In genomic region chr1:155273134-155273982, GRCh38 we compare ENCODE assay signal across 8 cellular contexts. TPM values are rescaled to one million over a fixed set of nuclear protein-coding genes. Genes with fewer than 3 reads are reported as not detected.
DNase-seq lines count a peak whose midpoint lies in the region; ATAC-seq, FAIRE-seq and TF ChIP-seq lines count a peak whose summit lies in the region.

TSS of gene CLK2 (minus strand) at chr1:155273504. CDS start at chr1:155270977, 2,527 bp downstream.

- H3K36me3 ChIP-seq in bronchial epithelial cell (ENCODE audit: control insufficient read depth, insufficient read depth, low read length): peaks cover 18% of the 10 kb centered on the region

- peak within 1 kb of the TSS; percentile 89 for H3K4me3 ChIP-seq in AG04450 (ENCODE audit: low read depth, low read length)
- H3K4me3 ChIP-seq in bronchial epithelial cell (ENCODE audit: low read depth, low read length): peak within 1 kb of the TSS; percentile 74

- in situ Hi-C loops in GM18951 (cut with MboI; ENCODE audit: low sequenced_read_pairs, unreplicated experiment): no loop called here

- H3K4me3 Mint-ChIP-seq in WTC11: peak within 1 kb of the TSS; percentile 89

- CTCF ChIA-PET in AG04450 (lab: Charles Lee): interaction anchor here (1.0 to 5.0 kb wide), 2 partner anchors 23 to 66 kb away, joined by 3 to 56 read pairs; no protein-coding TSS in a partner anchor
- CTCF ChIA-PET in WTC11 (lab: Charles Lee): interaction anchor here (0.5 to 4.1 kb wide), 17 partner anchors 18 to 978 kb away, joined by 3 to 70 read pairs (median 4); partner anchors contain the start of genes ENTREP3, KRTCAP2, MTX1 and RUSC1

- peak within 1 kb of the TSS; percentile 83 for H3K27ac ChIP-seq in AG04450 (ENCODE audit: low read depth, low read length)

- no peak for FAIRE-seq in bronchial epithelial cell (lab: Jason Lieb, UNC)

- no peaks in the 10 kb centered on the region for H3K9me3 Mint-ChIP-seq in WTC11

- POLR2A ChIA-PET in AG04450 (lab: Yijun Ruan, JAX) (interaction anchor here (0.5 to 1.8 kb wide), 15 partner anchors 10 to 470 kb away, joined by 3 to 13 read pairs (median 4); partner anchors contain the start of gene SCAMP3), WTC11 (lab: Charles Lee) (interaction anchor here (0.5 to 2.6 kb wide), 13 partner anchors 10 to 703 kb away, joined by 3 to 13 read pairs (median 4); partner anchors contain the start of genes RUSC1 and SCAMP3)

- TF ChIP-seq POLR2A in GM18951 (IDR thresholded peaks at IDR 0.05; ENCODE audit: extremely low read depth, insufficient read depth, insufficient read length): peak; percentile 92

- DNase-seq in AG04450 (ENCODE audit: low read depth, low spot score): peak; percentile 78
- DNase-seq in NCI-H345 (lab: John Stamatoyannopoulos, UW): peak; percentile 100
- peak; percentile 98 for DNase-seq in WTC11 (ENCODE audit: low spot score)
- peak; percentile 78 for DNase-seq in bronchial epithelial cell (ENCODE audit: low read depth)
- DNase-seq in iPS-NIHi7 (ENCODE audit: extremely low spot score): peak; percentile 95
- DNase-seq in smooth muscle cell of the brain vasculature (ENCODE audit: low read depth, low spot score): peak; percentile 81

- H3K4me1 Mint-ChIP-seq in WTC11: peaks cover 28% of the 10 kb centered on the region

- peaks cover 38% of the 10 kb centered on the region for H3K36me3 Mint-ChIP-seq in WTC11

- TF ChIP-seq CTCF in AG04450 (IDR thresholded peaks at IDR 0.05; ENCODE audit: low read depth, low read length): no peak
- TF ChIP-seq CTCF in WTC11 (IDR thresholded peaks at IDR 0.05): no peak
- no peak for TF ChIP-seq CTCF in bronchial epithelial cell (IDR thresholded peaks at IDR 0.05; ENCODE audit: insufficient read depth, low read length, severe bottlenecking)

- ATAC-seq in HG03196 (IDR thresholded peaks at IDR 0.05; ENCODE audit: unreplicated experiment): peak; percentile 88
- ATAC-seq in WTC11: peak; percentile 79

- peak within 1 kb of the TSS; percentile 99 for H3K27ac Mint-ChIP-seq in WTC11

- H3K27me3 ChIP-seq in AG04450 (ENCODE audit: control insufficient read depth, insufficient read depth, low read length) (no peaks in the 10 kb centered on the region), bronchial epithelial cell (ENCODE audit: control insufficient read depth, insufficient read depth, low read length) (no peaks in the 10 kb centered on the region)

- H3K9me3 ChIP-seq in AG04450 (ENCODE audit: control insufficient read depth, insufficient read depth, low read length): no peaks in the 10 kb centered on the region

- H3K27me3 Mint-ChIP-seq in WTC11 (ENCODE audit: low read depth): peaks cover 18% of the 10 kb centered on the region

TF ChIP-seq in WTC11, 78 proteins besides CTCF, POLR2A, EP300 and RAD21 (continues in another document):
- TF ChIP-seq CREM (CRISPR knock-in tag; IDR thresholded peaks at IDR 0.05) (peak; percentile 55; the same call in 1 of the 2 replicates), TEAD4 (CRISPR knock-in tag; IDR thresholded peaks at IDR 0.05) (peak; percentile 43; the same call in 1 of the 2 replicates), ATF6 (CRISPR knock-in tag; IDR thresholded peaks at IDR 0.05) (no peak), ERG (CRISPR knock-in tag; IDR thresholded peaks at IDR 0.05) (no peak), TP53 (CRISPR knock-in tag; IDR thresholded peaks at IDR 0.05) (no peak), SP1 (CRISPR knock-in tag; conservative IDR thresholded peaks at IDR 0.05) (peak; percentile 99), MAX (CRISPR knock-in tag; IDR thresholded peaks at IDR 0.05) (peak; percentile 98), ATF2 (CRISPR knock-in tag; IDR thresholded peaks at IDR 0.05; ENCODE audit: borderline replicate concordance, low read depth) (no peak), TEAD1 (CRISPR knock-in tag; IDR thresholded peaks at IDR 0.05) (peak; percentile 95), HMGXB4 (CRISPR knock-in tag; IDR thresholded peaks at IDR 0.05) (peak; percentile 77; the same call in 1 of the 2 replicates), GABPB1 (CRISPR knock-in tag; IDR thresholded peaks at IDR 0.05) (peak; percentile 70), NFE2L1 (CRISPR knock-in tag; IDR thresholded peaks at IDR 0.05) (peak; percentile 12; the same call in 1 of the 2 replicates), KAT7 (CRISPR knock-in tag; IDR thresholded peaks at IDR 0.05; ENCODE audit: borderline replicate concordance) (no peak), ETV6 (CRISPR knock-in tag; IDR thresholded peaks at IDR 0.05) (peak; percentile 60), ZBTB43 (CRISPR knock-in tag; IDR thresholded peaks at IDR 0.05) (0 out of 2 replicates have a peak, but pooled peaks have one; percentile 20), GRHL2 (CRISPR knock-in tag; IDR thresholded peaks at IDR 0.05; ENCODE audit: insufficient replicate concordance, severe bottlenecking) (no peak), USF1 (CRISPR knock-in tag; IDR thresholded peaks at IDR 0.05) (peak; percentile 95)

RNA-seq across cellular contexts. Expression of gene CLK2, which starts in this region (rescaled TPM):
- 40.5 and 42.6 TPM in 2 replicates for polyA plus RNA-seq in AG04450 (2011; rRNA removed)
- 61.7 and 68.9 TPM in 2 replicates for polyA minus RNA-seq in AG04450 (2011; rRNA and poly(A)+ RNA removed)
- total RNA-seq in WTC11 (2021) (68.2 to 74.9 TPM (median 74.4 TPM) in 3 replicates), bronchial epithelial cell (19.7 and 23.4 TPM in 2 replicates)

Comparison
In these comparisons a context has a peak if more than half of its experiments do, and no peak if none do; other contexts are left out.
1. Peak in every context shown above with its lines: DNase-seq, ATAC-seq, H3K4me3 ChIP-seq and H3K27ac ChIP-seq.